In genomic region chr2:211611061-211611518, GRCh38 we compare ENCODE assay signal across 8 cellular contexts.
A peak's percentile ranks its signal among the peaks of the same experiment; 100 is the strongest.
DNase-seq lines count a peak whose midpoint lies in the region; ATAC-seq and TF ChIP-seq lines count a peak whose summit lies in the region.

No MANE protein-coding gene starts in this region.

- peaks cover 2% of the 10 kb centered on the region for H3K9me3 Mint-ChIP-seq in activated T-cell treated with anti-CD3 and anti-CD28 coated beads, Interleukin-2, amount 50 U/mL, for 24 hours
- H3K9me3 Mint-ChIP-seq in T-helper 2 cell treated with Interferon-gamma antibody and Interleukin-4, amounts not matched to agents 5 μg/mL and 100 μg/mL, for 36 hours = peaks cover 6% of the 10 kb centered on the region

- peaks cover 8% of the 10 kb centered on the region for H3K4me1 Mint-ChIP-seq in activated T-cell treated with anti-CD3 and anti-CD28 coated beads, Interleukin-2, amount 50 U/mL, for 24 hours (ENCODE audit: low read depth)
- H3K4me1 Mint-ChIP-seq in T-helper 2 cell treated with Interferon-gamma antibody and Interleukin-4, amounts not matched to agents 5 μg/mL and 100 μg/mL, for 36 hours (ENCODE audit: low read depth) = peaks cover 10% of the 10 kb centered on the region

- intact Hi-C loops in sciatic nerve (cut with DNase I) = no loop called here
- intact Hi-C loops in vagina (cut with DNase I) = no loop called here

- no peak for TF ChIP-seq POLR2A in vagina (IDR thresholded peaks at IDR 0.05)

- no peak overlapping the region for H3K4me3 ChIP-seq in vagina
- no peak overlapping the region for H3K4me3 ChIP-seq in HAP-1

- H3K36me3 Mint-ChIP-seq in activated T-cell treated with anti-CD3 and anti-CD28 coated beads, Interleukin-2, amount 50 U/mL, for 24 hours (ENCODE audit: low read depth) = no peaks in the 10 kb centered on the region
- H3K36me3 Mint-ChIP-seq in T-helper 2 cell treated with Interferon-gamma antibody and Interleukin-4, amounts not matched to agents 5 μg/mL and 100 μg/mL, for 36 hours (ENCODE audit: low read depth) = no peaks in the 10 kb centered on the region

- no peaks in the 10 kb centered on the region for H3K9me3 ChIP-seq in vagina
- H3K9me3 ChIP-seq in HAP-1 = no peaks in the 10 kb centered on the region

- H3K27me3 Mint-ChIP-seq in activated T-cell treated with anti-CD3 and anti-CD28 coated beads, Interleukin-2, amount 50 U/mL, for 24 hours = no peaks in the 10 kb centered on the region
- no peaks in the 10 kb centered on the region for H3K27me3 Mint-ChIP-seq in T-helper 2 cell treated with Interferon-gamma antibody and Interleukin-4, amounts not matched to agents 5 μg/mL and 100 μg/mL, for 36 hours (ENCODE audit: low read depth)

- ATAC-seq in sciatic nerve = peak; percentile 73

- H3K4me3 Mint-ChIP-seq in activated T-cell treated with anti-CD3 and anti-CD28 coated beads, Interleukin-2, amount 50 U/mL, for 24 hours = peak overlapping the region; percentile 62
- peak overlapping the region; percentile 63 for H3K4me3 Mint-ChIP-seq in T-helper 2 cell treated with Interferon-gamma antibody and Interleukin-4, amounts not matched to agents 5 μg/mL and 100 μg/mL, for 36 hours

- in situ Hi-C loops in KBM-7 (cut with MboI; ENCODE audit: low pct_unique_long_range_greater_than_20kb, low sequenced_read_pairs) = no loop called here
- in situ Hi-C loops in HAP-1 (cut with MboI; ENCODE audit: low sequenced_read_pairs) = no loop called here

- H3K27me3 ChIP-seq in vagina (no peaks in the 10 kb centered on the region), HAP-1 (ENCODE audit: low read depth) (no peaks in the 10 kb centered on the region)

- H3K4me1 ChIP-seq in vagina (no peaks in the 10 kb centered on the region), HAP-1 (no peaks in the 10 kb centered on the region)

- no peak for DNase-seq in activated T-cell treated with anti-CD3 and anti-CD28 coated beads, Interleukin-2, amount 50 U/mL, for 24 hours
- DNase-seq in activated T-cell treated with anti-CD3 and anti-CD28 coated beads for 4 hours (no peak), KBM-7 (peak; percentile 4), sciatic nerve (ENCODE audit: low spot score) (no peak), vagina (ENCODE audit: extremely low spot score in 2 of 2) (no peak), inferior parietal cortex (ENCODE audit: extremely low spot score) (no peak), HAP-1 (ENCODE audit: low spot score in 2 of 2) (no peak)
- no peak for DNase-seq in T-helper 2 cell treated with Interferon-gamma antibody and Interleukin-4, amounts not matched to agents 5 μg/mL and 100 μg/mL, for 36 hours (ENCODE audit: low spot score)

- no peaks in the 10 kb centered on the region for H3K36me3 ChIP-seq in vagina
- no peaks in the 10 kb centered on the region for H3K36me3 ChIP-seq in HAP-1 (replicated peaks)

- H3K27ac Mint-ChIP-seq in activated T-cell treated with anti-CD3 and anti-CD28 coated beads, Interleukin-2, amount 50 U/mL, for 24 hours = peak overlapping the region; percentile 57
- peak overlapping the region; percentile 61 for H3K27ac Mint-ChIP-seq in T-helper 2 cell treated with Interferon-gamma antibody and Interleukin-4, amounts not matched to agents 5 μg/mL and 100 μg/mL, for 36 hours

- H3K27ac ChIP-seq in vagina = no peak overlapping the region

- no peak for TF ChIP-seq CTCF in vagina (IDR thresholded peaks at IDR 0.05)
